ENCODE assay signal across 18 cellular contexts in genomic region chr18:513826-514530, GRCh38. TPM values are rescaled to one million over a fixed set of nuclear protein-coding genes. Genes with fewer than 3 reads are reported as not detected.
A peak's percentile ranks its signal among the peaks of the same experiment; 100 is the strongest.
DNase-seq lines count a peak whose midpoint lies in the region; ATAC-seq and TF ChIP-seq lines count a peak whose summit lies in the region.
"Had no signal": no experiment of that assay in that cellular context is flagged by ENCODE, and none has a peak within 500 bp of the region (broad histone marks: within the 10 kb centered on the region; RNA-seq: fewer than 3 reads in every experiment).

No MANE protein-coding gene starts in this region.

- ATAC-seq in Right ventricle myocardium superior (ENCODE audit: poor library complexity), result no peak
- peak; percentile 49 for ATAC-seq in left lobe of liver
- no peak for ATAC-seq in HG02840 (IDR thresholded peaks at IDR 0.05; ENCODE audit: low FRiP score, unreplicated experiment)
- ATAC-seq: CD8-positive, alpha-beta T cell; GM23338 had no signal

- TF ChIP-seq CTCF in right atrium auricular region (IDR thresholded peaks at IDR 0.05), result no peak
- no peak for TF ChIP-seq CTCF in prostate gland (IDR thresholded peaks at IDR 0.05)

- no peaks in the 10 kb centered on the region for H3K36me3 ChIP-seq in right atrium auricular region
- no peaks in the 10 kb centered on the region for H3K36me3 ChIP-seq in prostate gland
- H3K36me3 ChIP-seq: BE2C had no signal

- no peak overlapping the region for H3K27ac ChIP-seq in right atrium auricular region
- H3K27ac ChIP-seq in prostate gland, result no peak overlapping the region
- H3K27ac ChIP-seq: C4-2B had no signal

- H3K27me3 ChIP-seq in right atrium auricular region (no peaks in the 10 kb centered on the region), prostate gland (replicated peaks; ENCODE audit: insufficient read depth) (no peaks in the 10 kb centered on the region)
- H3K27me3 ChIP-seq: BE2C had no signal

- peaks cover 0 to 5% of the 10 kb centered on the region in 2 donors for H3K4me1 ChIP-seq in right atrium auricular region
- H3K4me1 ChIP-seq in prostate gland (replicated peaks), result no peaks in the 10 kb centered on the region
- H3K4me1 ChIP-seq: BE2C had no signal

- intact Hi-C loops in Right ventricle myocardium superior (cut with DNase I) (no loop called here), prostate gland (cut with DNase I) (no loop called here)

- TF ChIP-seq POLR2A in prostate gland (IDR thresholded peaks at IDR 0.05), result no peak

- no peaks in the 10 kb centered on the region for H3K27me3 Mint-ChIP-seq in T-helper 2 cell treated with Interferon-gamma antibody and Interleukin-4, amounts not matched to agents 5 μg/mL and 100 μg/mL, for 36 hours (ENCODE audit: low read depth)
- H3K27me3 Mint-ChIP-seq: IgD-negative memory B cell had no signal

- H3K27ac Mint-ChIP-seq in T-helper 2 cell treated with Interferon-gamma antibody and Interleukin-4, amounts not matched to agents 5 μg/mL and 100 μg/mL, for 36 hours, result peak overlapping the region; percentile 49
- H3K27ac Mint-ChIP-seq: CD8-positive, alpha-beta T cell; GM23338; IgD-negative memory B cell had no signal

- H3K4me3 Mint-ChIP-seq in T-helper 2 cell treated with Interferon-gamma antibody and Interleukin-4, amounts not matched to agents 5 μg/mL and 100 μg/mL, for 36 hours, result no peak overlapping the region
- H3K4me3 Mint-ChIP-seq: CD8-positive, alpha-beta T cell; GM23338; IgD-negative memory B cell had no signal

- H3K9me3 ChIP-seq in right atrium auricular region (no peaks in the 10 kb centered on the region), prostate gland (no peaks in the 10 kb centered on the region)
- H3K9me3 ChIP-seq: BE2C had no signal

- 90% methylated on average over 36 of the region's 36 CpGs for WGBS in prostate gland

- peaks cover 3% of the 10 kb centered on the region for H3K9me3 Mint-ChIP-seq in T-helper 2 cell treated with Interferon-gamma antibody and Interleukin-4, amounts not matched to agents 5 μg/mL and 100 μg/mL, for 36 hours

- peak; percentile 51 for DNase-seq in Right ventricle myocardium superior
- no peak for DNase-seq in right atrium auricular region (ENCODE audit: low spot score)
- DNase-seq in T-helper 2 cell treated with Interferon-gamma antibody and Interleukin-4, amounts not matched to agents 5 μg/mL and 100 μg/mL, for 36 hours (ENCODE audit: low spot score), result no peak
- no peak for DNase-seq in left lobe of liver (ENCODE audit: low spot score)
- DNase-seq in prostate gland (ENCODE audit: low spot score), result peak; percentile 32
- no peak for DNase-seq in GM19240 (ENCODE audit: insufficient read length, low spot score)
- no peak for DNase-seq in globus pallidus (ENCODE audit: low spot score)
- DNase-seq: BE2C; CD8-positive, alpha-beta T cell; COR-L47; DMS53; GF-D8; H7 had no signal

- H3K4me1 Mint-ChIP-seq in T-helper 2 cell treated with Interferon-gamma antibody and Interleukin-4, amounts not matched to agents 5 μg/mL and 100 μg/mL, for 36 hours (ENCODE audit: low read depth), result peaks cover 3% of the 10 kb centered on the region
- H3K4me1 Mint-ChIP-seq: IgD-negative memory B cell had no signal

- H3K36me3 Mint-ChIP-seq in T-helper 2 cell treated with Interferon-gamma antibody and Interleukin-4, amounts not matched to agents 5 μg/mL and 100 μg/mL, for 36 hours (ENCODE audit: low read depth), result no peaks in the 10 kb centered on the region
- H3K36me3 Mint-ChIP-seq: CD8-positive, alpha-beta T cell; IgD-negative memory B cell had no signal

- H3K4me3 ChIP-seq in right atrium auricular region (no peak overlapping the region), prostate gland (no peak overlapping the region)
- H3K4me3 ChIP-seq: GM23338 had no signal

RNA-seq across cellular contexts. Expression of gene COLEC12, which starts 13.5 kb away (rescaled TPM):
- total RNA-seq in Right ventricle myocardium superior (9.1 TPM), right atrium auricular region (10 to 100 TPM; 10.9 to 15.3 TPM), left lobe of liver (0.08 TPM), prostate gland (10 to 100 TPM; 11.1 to 35.0 TPM)
- total RNA-seq: CD8-positive, alpha-beta T cell; HT1080 had no signal

Comparison
In these comparisons a context has a peak if more than half of its experiments do, and no peak if none do; other contexts are left out.
1. DNase-seq: peak in Right ventricle myocardium superior (single experiment) and prostate gland (single experiment); none in right atrium auricular region (single experiment), T-helper 2 cell treated with Interferon-gamma antibody and Interleukin-4, amounts not matched to agents 5 μg/mL and 100 μg/mL, for 36 hours (single experiment), left lobe of liver (single experiment), GM19240 (single experiment) and globus pallidus (single experiment).